9 cellular contexts compared by ENCODE assay signal in genomic region chr1:67674260-67675011, GRCh38. TPM values are rescaled to one million over a fixed set of nuclear protein-coding genes. Genes with fewer than 3 reads are reported as not detected.
DNase-seq lines count a peak whose midpoint lies in the region; ATAC-seq and TF ChIP-seq lines count a peak whose summit lies in the region.
"Had no signal": no experiment of that assay in that cellular context is flagged by ENCODE, and none has a peak within 500 bp of the region (broad histone marks: within the 10 kb centered on the region; RNA-seq: fewer than 3 reads in every experiment).

No MANE protein-coding gene starts in this region.

- no peaks in the 10 kb centered on the region for H3K9me3 ChIP-seq in smooth muscle cell (replicated peaks; ENCODE audit: low read depth)

- TF ChIP-seq CTCF in fibroblast of villous mesenchyme (IDR thresholded peaks at IDR 0.05; ENCODE audit: insufficient read depth, low read depth, low read length) (no peak), smooth muscle cell (IDR thresholded peaks at IDR 0.05; ENCODE audit: borderline replicate concordance, insufficient read depth, poor library complexity, severe bottlenecking) (no peak)

- peak overlapping the region; percentile 20 for H3K27ac ChIP-seq in smooth muscle cell (ENCODE audit: low read depth)

- peaks cover 13% of the 10 kb centered on the region for H3K27me3 ChIP-seq in smooth muscle cell (ENCODE audit: low read depth)

- ATAC-seq in GM18511 (IDR thresholded peaks at IDR 0.05; ENCODE audit: unreplicated experiment) (peak; percentile 66), GM18873 (IDR thresholded peaks at IDR 0.05; ENCODE audit: low FRiP score, unreplicated experiment) (no peak), GM21786 (IDR thresholded peaks at IDR 0.05; ENCODE audit: unreplicated experiment) (no peak)

- no peaks in the 10 kb centered on the region for H3K79me2 ChIP-seq in smooth muscle cell (ENCODE audit: low read depth)

- H3K36me3 ChIP-seq in smooth muscle cell (ENCODE audit: low read depth) = no peaks in the 10 kb centered on the region

- DNase-seq in NCI-H2081 treated with DMSO at 0.1 percent for 48 hours (lab: John Stamatoyannopoulos, UW) (peak; percentile 36), fibroblast of villous mesenchyme (ENCODE audit: low read depth) (peak; percentile 87), smooth muscle cell (lab: John Stamatoyannopoulos, UW; ENCODE audit: unreplicated experiment) (no peak), AG08396 (ENCODE audit: low spot score) (no peak)
- DNase-seq in activated CD4-positive, alpha-beta T cell treated with anti-CD3 and anti-CD28 coated beads, Interleukin-2, amount 50 U/mL, for 4 hours = peak; percentile 13 to 18
- DNase-seq: stimulated activated naive B cell treated with anti-CD40 and anti-IgM and Interleukin-4, amounts not matched to agents 10 μg/mL and 1 μg/mL and 100 μg/mL, for 72 hours had no signal

- H3K4me1 ChIP-seq in smooth muscle cell (ENCODE audit: low read depth) = no peaks in the 10 kb centered on the region

- H3F3A ChIP-seq in smooth muscle cell (ENCODE audit: low read depth) = no peaks in the 10 kb centered on the region

- peak overlapping the region; percentile 18 for H3K4me2 ChIP-seq in smooth muscle cell

- H2AFZ ChIP-seq in smooth muscle cell (ENCODE audit: low read depth) = peak overlapping the region; percentile 15

- H3K9ac ChIP-seq in smooth muscle cell (ENCODE audit: low read depth) = no peak overlapping the region

- WGBS in smooth muscle cell (ENCODE audit: low lambda C conversion rate) = 19% methylated on average over 4 of the region's 4 CpGs

- no peaks in the 10 kb centered on the region for H4K20me1 ChIP-seq in smooth muscle cell (ENCODE audit: low read depth)

- H3K4me3 ChIP-seq in fibroblast of villous mesenchyme (ENCODE audit: low read depth, low read length) (no peak overlapping the region), smooth muscle cell (no peak overlapping the region)

RNA-seq across cellular contexts. Expression of gene GADD45A, which starts 10.6 kb away (rescaled TPM):
- total RNA-seq in fibroblast of villous mesenchyme (54.8 and 60.2 TPM in 2 replicates), smooth muscle cell (130 and 141 TPM in 2 replicates)
- polyA plus RNA-seq in smooth muscle cell = 205 and 250 TPM in 2 replicates

Comparison
In these comparisons a context has a peak if more than half of its experiments do, and no peak if none do; other contexts are left out.
1. DNase-seq: peak in NCI-H2081 treated with DMSO at 0.1 percent for 48 hours (single experiment), activated CD4-positive, alpha-beta T cell treated with anti-CD3 and anti-CD28 coated beads, Interleukin-2, amount 50 U/mL, for 4 hours (2 of 2) and fibroblast of villous mesenchyme (single experiment); none in smooth muscle cell (single experiment) and AG08396 (single experiment).